ENCODE assay signal across 15 cellular contexts in the genomic region with DNA sequence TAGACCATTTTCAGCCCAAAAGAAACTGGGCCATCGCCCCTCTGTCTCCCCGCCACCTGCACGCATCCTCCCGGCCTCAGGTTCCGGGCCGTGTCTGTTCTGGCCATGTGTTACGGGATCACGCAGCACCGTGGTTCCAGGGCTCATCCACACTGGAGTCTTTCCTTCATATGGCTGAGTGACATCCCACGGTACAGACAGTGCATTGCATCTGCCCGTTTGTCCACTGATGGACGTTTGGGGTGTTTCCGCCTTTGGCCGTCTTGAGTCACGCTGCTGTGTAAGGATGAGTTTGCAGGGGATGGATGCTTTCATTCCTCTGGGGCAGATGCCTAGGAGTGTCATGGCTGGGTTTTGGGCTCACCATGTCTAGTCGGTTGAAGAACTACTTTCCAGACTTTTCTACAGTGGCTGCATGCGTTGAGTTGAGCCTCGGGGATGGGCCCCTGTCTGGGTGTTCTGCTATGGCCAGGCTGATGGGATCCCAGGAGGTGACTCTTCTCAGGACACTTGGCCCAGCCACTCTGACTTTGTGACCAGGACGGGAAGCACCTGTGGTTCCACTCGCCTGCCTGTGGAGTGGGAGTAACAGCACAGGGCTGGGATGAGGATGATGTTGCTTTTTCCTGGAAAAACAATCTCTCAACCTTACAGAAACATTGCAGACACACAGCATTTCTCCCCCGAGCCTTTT. TPM values are rescaled to one million over a fixed set of nuclear protein-coding genes. Genes with fewer than 3 reads are reported as not detected.
DNase-seq lines count a peak whose midpoint lies in the region; ATAC-seq lines count a peak whose summit lies in the region.
"Had no signal": no experiment of that assay in that cellular context is flagged by ENCODE, and none has a peak within 500 bp of the region (broad histone marks: within the 10 kb centered on the region; RNA-seq: fewer than 3 reads in every experiment).

No MANE protein-coding gene starts in this region.

- no peaks in the 10 kb centered on the region for H3K9me3 ChIP-seq in Karpas-422 (ENCODE audit: low read length)
- H3K9me3 ChIP-seq: breast epithelium had no signal

- peaks cover 85% of the 10 kb centered on the region for H3K4me1 Mint-ChIP-seq in dendritic cell treated with granulocyte-macrophage colony-stimulating factor and Interleukin-4, amounts not matched to agents 40 ng/mL and 50 ng/mL, for 4 days (ENCODE audit: low read depth)

- H3K4me3 Mint-ChIP-seq in dendritic cell treated with granulocyte-macrophage colony-stimulating factor and Interleukin-4, amounts not matched to agents 40 ng/mL and 50 ng/mL, for 4 days = peak overlapping the region; percentile 9
- H3K4me3 Mint-ChIP-seq: activated T-cell treated with anti-CD3 and anti-CD28 coated beads, Interleukin-2, amount 50 U/mL, for 72 hours had no signal

- peaks cover 3% of the 10 kb centered on the region; the same call in 1 of the 2 replicates for H4K20me1 ChIP-seq in Karpas-422 (ENCODE audit: insufficient read depth, low read depth, low read length)

- H3K27ac Mint-ChIP-seq in dendritic cell treated with granulocyte-macrophage colony-stimulating factor and Interleukin-4, amounts not matched to agents 40 ng/mL and 50 ng/mL, for 4 days = peak overlapping the region; percentile 74
- H3K27ac Mint-ChIP-seq: activated T-cell treated with anti-CD3 and anti-CD28 coated beads, Interleukin-2, amount 50 U/mL, for 72 hours had no signal

- H3K36me3 Mint-ChIP-seq in dendritic cell treated with granulocyte-macrophage colony-stimulating factor and Interleukin-4, amounts not matched to agents 40 ng/mL and 50 ng/mL, for 4 days (ENCODE audit: low read depth) = peaks cover 81% of the 10 kb centered on the region

- peak overlapping the region; percentile 66 for H3K4me2 ChIP-seq in Karpas-422 (ENCODE audit: low read depth, low read length, poor library complexity, severe bottlenecking)

- no peaks in the 10 kb centered on the region for H3K79me2 ChIP-seq in Karpas-422 (ENCODE audit: low read length)

- H3K4me3 ChIP-seq in GM08714 (ENCODE audit: low read length) (peak overlapping the region; percentile 1; the same call in 1 of the 2 replicates), Karpas-422 (ENCODE audit: low read length) (peak overlapping the region; percentile 33)
- H3K4me3 ChIP-seq: breast epithelium had no signal

- H3K9me2 ChIP-seq in Karpas-422 (replicated peaks; ENCODE audit: insufficient read depth, low read length) = no peaks in the 10 kb centered on the region

- no peaks in the 10 kb centered on the region for H3K27me3 Mint-ChIP-seq in dendritic cell treated with granulocyte-macrophage colony-stimulating factor and Interleukin-4, amounts not matched to agents 40 ng/mL and 50 ng/mL, for 4 days

- ATAC-seq in GM18907 (IDR thresholded peaks at IDR 0.05; ENCODE audit: unreplicated experiment) (peak; percentile 3), GM21367 (IDR thresholded peaks at IDR 0.05; ENCODE audit: unreplicated experiment) (no peak)
- ATAC-seq: activated T-cell treated with anti-CD3 and anti-CD28 coated beads, Interleukin-2, amount 50 U/mL, for 72 hours; foreskin keratinocyte had no signal

- DNase-seq in Karpas-422 (peak; percentile 41), dedifferentiated amniotic fluid mesenchymal stem cell (ENCODE audit: extremely low spot score) (no peak), NCI-H2029 (lab: John Stamatoyannopoulos, UW) (no peak)
- DNase-seq: activated T-cell treated with anti-CD3 and anti-CD28 coated beads, Interleukin-2, amount 50 U/mL, for 72 hours; effector memory CD4-positive, alpha-beta T cell; foreskin keratinocyte; NCI-H1105 treated with DMSO at 0.1 percent for 48 hours; NCI-H226; stimulated activated naive CD8-positive, alpha-beta T cell treated with anti-CD3 and anti-CD28 coated beads, Interleukin-15, Interleukin-2, amounts not matched to agents 100 U/mL and 50 U/mL, for 24 hours; SW 1271 had no signal

- H2AFZ ChIP-seq in Karpas-422 (ENCODE audit: low read length) = no peak overlapping the region

- peaks cover 13% of the 10 kb centered on the region; the same call in 1 of the 2 replicates for H3K36me3 ChIP-seq in Karpas-422 (ENCODE audit: insufficient read depth, low read length)
- H3K36me3 ChIP-seq: breast epithelium had no signal

- H3K27me3 ChIP-seq in Karpas-422 (ENCODE audit: low read length) = no peaks in the 10 kb centered on the region
- H3K27me3 ChIP-seq: breast epithelium, foreskin keratinocyte had no signal

- no peaks in the 10 kb centered on the region for H3K9me3 Mint-ChIP-seq in dendritic cell treated with granulocyte-macrophage colony-stimulating factor and Interleukin-4, amounts not matched to agents 40 ng/mL and 50 ng/mL, for 4 days
- H3K9me3 Mint-ChIP-seq: activated T-cell treated with anti-CD3 and anti-CD28 coated beads, Interleukin-2, amount 50 U/mL, for 72 hours had no signal

- peak overlapping the region; percentile 60 for H3K9ac ChIP-seq in Karpas-422 (ENCODE audit: low read length)

- H3K4me1 ChIP-seq in Karpas-422 (ENCODE audit: low read length) = peaks cover 71% of the 10 kb centered on the region
- H3K4me1 ChIP-seq: foreskin keratinocyte had no signal

- H3K27ac ChIP-seq in Karpas-422 (ENCODE audit: low read length) = peak overlapping the region; percentile 97
- H3K27ac ChIP-seq: breast epithelium, foreskin keratinocyte had no signal

- intact Hi-C loops in dendritic cell treated with granulocyte-macrophage colony-stimulating factor and Interleukin-4, amounts not matched to agents 40 ng/mL and 50 ng/mL, for 4 days (cut with micrococcal nuclease) = no loop called here

RNA-seq across cellular contexts. Expression of a gene that starts 16.8 kb away (rescaled TPM):
- total RNA-seq in Karpas-422 (2014; rRNA removed; shearing (Covaris generic); ENCODE audit: low replicate concordance) = 26.2 and 28.8 TPM in 2 replicates

RNA-seq across cellular contexts. Expression of a gene that starts 30.1 kb away (rescaled TPM):
- 17.6 and 28.0 TPM in 2 replicates for total RNA-seq in Karpas-422 (2014; rRNA removed; shearing (Covaris generic); ENCODE audit: low replicate concordance)

RNA-seq across cellular contexts. Expression of a gene that starts 58.9 kb away (rescaled TPM):
- total RNA-seq in Karpas-422 (2014; rRNA removed; shearing (Covaris generic); ENCODE audit: low replicate concordance) = 29.0 and 42.2 TPM in 2 replicates
